In the genomic region with DNA sequence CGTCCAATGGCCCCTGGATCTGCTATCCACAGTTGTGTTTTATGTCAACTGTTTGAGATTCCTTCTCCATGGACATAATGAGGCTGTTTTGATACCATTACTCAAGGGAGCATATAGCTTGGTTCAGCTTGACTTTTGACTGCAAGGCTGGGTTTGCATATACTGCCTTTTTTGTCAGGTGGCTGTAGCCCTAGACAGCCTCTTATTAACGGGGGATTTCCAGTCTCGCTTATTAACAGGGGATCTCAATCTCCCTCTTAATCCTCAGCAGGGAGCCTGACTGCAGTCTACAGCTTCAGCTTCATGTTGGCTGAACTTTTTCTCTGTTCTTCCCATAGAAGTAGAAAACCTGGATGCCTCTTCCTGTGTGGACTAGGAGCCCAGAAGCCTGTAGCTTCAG, we compare ENCODE assay signal across 29 cellular contexts.
DNase-seq lines count a peak whose midpoint lies in the region; ATAC-seq and TF ChIP-seq lines count a peak whose summit lies in the region.
"Had no signal": no experiment of that assay in that cellular context is flagged by ENCODE, and none has a peak within 500 bp of the region (broad histone marks: within the 10 kb centered on the region; RNA-seq: fewer than 3 reads in every experiment).

No MANE protein-coding gene starts in this region.

- no peaks in the 10 kb centered on the region for H3K27me3 Mint-ChIP-seq in endodermal cell (ENCODE audit: insufficient read depth)
- peaks cover 31% of the 10 kb centered on the region for H3K27me3 Mint-ChIP-seq in activated CD4-positive, alpha-beta T cell treated with anti-CD3 and anti-CD28 coated beads, Interleukin-2, amount 10 ng/mL, durations not matched to agents 7 days and 5 days

- H3K36me3 ChIP-seq in BLaER1 treated with 17β-estradiol and CSF1 and Interleukin-3, amounts not matched to agents 10 nM and 100 nM, result no peaks in the 10 kb centered on the region
- H3K36me3 ChIP-seq in endodermal cell (ENCODE audit: control insufficient read depth, insufficient read depth, low read length) (peaks cover 6% of the 10 kb centered on the region), stomach (no peaks in the 10 kb centered on the region)
- H3K36me3 ChIP-seq: BE2C, cardiac muscle cell, heart left ventricle, SJSA1, vagina had no signal

- peaks cover 16 to 42% (median 20%) of the 10 kb centered on the region in 10 experiments for H3K4me1 ChIP-seq in BLaER1 treated with 17β-estradiol and CSF1 and Interleukin-3, amounts not matched to agents 10 nM and 100 nM
- H3K4me1 ChIP-seq in endodermal cell (ENCODE audit: control insufficient read depth, insufficient read depth, low read length), result peaks cover 3% of the 10 kb centered on the region
- H3K4me1 ChIP-seq in stomach, result peaks cover 0 to 17% (median 3%) of the 10 kb centered on the region in 4 donors
- H3K4me1 ChIP-seq: BE2C, heart left ventricle, SJSA1, vagina had no signal

- H3K36me3 Mint-ChIP-seq in endodermal cell (ENCODE audit: low read depth), result peaks cover 23% of the 10 kb centered on the region
- H3K36me3 Mint-ChIP-seq in activated CD4-positive, alpha-beta T cell treated with anti-CD3 and anti-CD28 coated beads, Interleukin-2, amount 10 ng/mL, durations not matched to agents 7 days and 5 days (ENCODE audit: low read depth), result no peaks in the 10 kb centered on the region
- H3K36me3 Mint-ChIP-seq: natural killer cell treated with Interleukin-12 subunit alpha and Interleukin-12 subunit beta and Interleukin-15 and Interleukin-18, amount 100 ng/mL, for 72 hours had no signal

- peak overlapping the region in 6 of 11 experiments; percentile 0 to 32 (median 20); a peak in 5 of 22 replicates for H3K27ac ChIP-seq in BLaER1 treated with 17β-estradiol and CSF1 and Interleukin-3, amounts not matched to agents 10 nM and 100 nM
- H3K27ac ChIP-seq in endodermal cell (ENCODE audit: low read depth, low read length) (no peak overlapping the region), stomach (no peak overlapping the region)
- H3K27ac ChIP-seq: cardiac muscle cell, coronary artery, heart left ventricle, SJSA1, vagina had no signal

- no peak overlapping the region for H3K9ac ChIP-seq in BLaER1 treated with 17β-estradiol and CSF1 and Interleukin-3, amounts not matched to agents 10 nM and 100 nM
- no peak overlapping the region for H3K9ac ChIP-seq in endodermal cell (ENCODE audit: extremely low read depth, low read length, poor library complexity, severe bottlenecking)

- TF ChIP-seq POLR2A in stomach (IDR thresholded peaks at IDR 0.05), result no peak

- intact Hi-C loops in stomach (cut with DNase I; ENCODE audit: low total_unique reads), result no loop called here

- H3K4me3 ChIP-seq in BLaER1 treated with 17β-estradiol and CSF1 and Interleukin-3, amounts not matched to agents 10 nM and 100 nM, result no peak overlapping the region
- H3K4me3 ChIP-seq in endodermal cell (ENCODE audit: low read length) (peak overlapping the region; percentile 30), stomach (no peak overlapping the region)
- H3K4me3 ChIP-seq: cardiac muscle cell, coronary artery, heart left ventricle, mucosa of descending colon, SJSA1, vagina had no signal

- peak overlapping the region; percentile 31 to 71 (median 55); a peak in 21 of 22 replicates for H3K4me2 ChIP-seq in BLaER1 treated with 17β-estradiol and CSF1 and Interleukin-3, amounts not matched to agents 10 nM and 100 nM

- H3K27ac Mint-ChIP-seq in endodermal cell, result no peak overlapping the region
- no peak overlapping the region for H3K27ac Mint-ChIP-seq in activated CD4-positive, alpha-beta T cell treated with anti-CD3 and anti-CD28 coated beads, Interleukin-2, amount 10 ng/mL, durations not matched to agents 7 days and 5 days
- H3K27ac Mint-ChIP-seq: natural killer cell treated with Interleukin-12 subunit alpha and Interleukin-12 subunit beta and Interleukin-15 and Interleukin-18, amount 100 ng/mL, for 72 hours had no signal

- TF ChIP-seq CTCF in endodermal cell (conservative IDR thresholded peaks at IDR 0.05) (no peak), stomach (IDR thresholded peaks at IDR 0.05) (no peak)

- POLR2A ChIA-PET in activated CD4-positive, alpha-beta T cell treated with anti-CD3 and anti-CD28 coated beads, Interleukin-2, amount 10 ng/mL, durations not matched to agents 7 days and 5 days (lab: Charles Lee), result no interaction called here

- ATAC-seq in GM18907 (IDR thresholded peaks at IDR 0.05; ENCODE audit: unreplicated experiment) (peak; percentile 66), HG02885 (IDR thresholded peaks at IDR 0.05; ENCODE audit: poor library complexity, unreplicated experiment) (peak; percentile 38), GM21390 (IDR thresholded peaks at IDR 0.05; ENCODE audit: unreplicated experiment) (no peak)
- ATAC-seq: HCT116; heart left ventricle; natural killer cell treated with Interleukin-12 subunit alpha and Interleukin-12 subunit beta and Interleukin-15 and Interleukin-18, amount 100 ng/mL, for 72 hours had no signal

- TF ChIP-seq EP300 in stomach (IDR thresholded peaks at IDR 0.05), result no peak

- H3K27me3 ChIP-seq in BLaER1 treated with 17β-estradiol and CSF1 and Interleukin-3, amounts not matched to agents 10 nM and 100 nM, result no peaks in the 10 kb centered on the region
- H3K27me3 ChIP-seq in endodermal cell (ENCODE audit: control insufficient read depth, insufficient read depth, low read length, poor library complexity, severe bottlenecking), result no peaks in the 10 kb centered on the region
- H3K27me3 ChIP-seq in stomach, result no peaks in the 10 kb centered on the region
- H3K27me3 ChIP-seq: BE2C, cardiac muscle cell, heart left ventricle, SJSA1, vagina had no signal

- peaks cover 26% of the 10 kb centered on the region for H3K9me3 Mint-ChIP-seq in endodermal cell
- peaks cover 5% of the 10 kb centered on the region for H3K9me3 Mint-ChIP-seq in activated CD4-positive, alpha-beta T cell treated with anti-CD3 and anti-CD28 coated beads, Interleukin-2, amount 10 ng/mL, durations not matched to agents 7 days and 5 days
- H3K9me3 Mint-ChIP-seq: natural killer cell treated with Interleukin-12 subunit alpha and Interleukin-12 subunit beta and Interleukin-15 and Interleukin-18, amount 100 ng/mL, for 72 hours had no signal

- CTCF ChIA-PET in activated CD4-positive, alpha-beta T cell treated with anti-CD3 and anti-CD28 coated beads, Interleukin-2, amount 10 ng/mL, durations not matched to agents 7 days and 5 days (lab: Charles Lee), result interaction anchor here (1.2 kb wide), 1 partner anchor 783 kb away, joined by 4 read pairs; no protein-coding TSS in a partner anchor

- 62% methylated on average over 3 of the region's 3 CpGs; no CpG with 5 or more reads in 1 of the 2 experiments for WGBS in endodermal cell (ENCODE audit: insufficient coverage in 1 of 2, insufficient read length in 1 of 2), 2 experiments
- 73 to 94% (median 80%) methylated on average over 3 of the region's 3 CpGs for WGBS in stomach, 5 donors

- peaks cover 4 to 13% (median 6%) of the 10 kb centered on the region in 11 experiments; a peak in 19 of 22 replicates for H3K9me3 ChIP-seq in BLaER1 treated with 17β-estradiol and CSF1 and Interleukin-3, amounts not matched to agents 10 nM and 100 nM (replicated peaks in 1 of 11)
- peaks cover 33% of the 10 kb centered on the region for H3K9me3 ChIP-seq in endodermal cell (ENCODE audit: control insufficient read depth, low read length)
- H3K9me3 ChIP-seq in stomach, result peaks cover 0 to 5% (median 2%) of the 10 kb centered on the region in 4 donors
- H3K9me3 ChIP-seq: BE2C, mucosa of descending colon, vagina had no signal

- H4K20me1 ChIP-seq in BLaER1 treated with 17β-estradiol and CSF1 and Interleukin-3, amounts not matched to agents 10 nM and 100 nM, result no peaks in the 10 kb centered on the region

- no peak for DNase-seq in endodermal cell
- DNase-seq in activated CD4-positive, alpha-beta T cell treated with anti-CD3 and anti-CD28 coated beads, Interleukin-2, amount 10 ng/mL, durations not matched to agents 7 days and 5 days, result no peak
- DNase-seq in stomach, result no peak
- no peak for DNase-seq in superior temporal gyrus (ENCODE audit: extremely low spot score)
- DNase-seq: activated CD4-positive, alpha-beta T cell treated with anti-CD3 and anti-CD28 coated beads, Interleukin-2, amount 50 U/mL, for 4 hours; activated CD4-positive, CD25-positive, alpha-beta regulatory T cell; activated naive CD4-positive, alpha-beta T cell treated with anti-CD3 and anti-CD28 coated beads, Interleukin-2, amount 50 U/mL, for 16 hours; aorta; BE2C; DMS53; effector memory CD4-positive, alpha-beta T cell; heart left ventricle; IMR-90; kidney; NCI-H1092; NCI-H187 treated with DMSO at 0.1 percent for 48 hours; NCI-H526 treated with DMSO at 0.1 percent for 48 hours; stimulated activated naive CD4-positive, alpha-beta T cell treated with Interleukin-2 at 50 U/mL for 16 hours had no signal

- H3K4me1 Mint-ChIP-seq in endodermal cell, result peaks cover 34% of the 10 kb centered on the region
- H3K4me1 Mint-ChIP-seq in activated CD4-positive, alpha-beta T cell treated with anti-CD3 and anti-CD28 coated beads, Interleukin-2, amount 10 ng/mL, durations not matched to agents 7 days and 5 days, result no peaks in the 10 kb centered on the region

- no peak overlapping the region for H3K4me3 Mint-ChIP-seq in endodermal cell
- no peak overlapping the region for H3K4me3 Mint-ChIP-seq in activated CD4-positive, alpha-beta T cell treated with anti-CD3 and anti-CD28 coated beads, Interleukin-2, amount 10 ng/mL, durations not matched to agents 7 days and 5 days
- H3K4me3 Mint-ChIP-seq: natural killer cell treated with Interleukin-12 subunit alpha and Interleukin-12 subunit beta and Interleukin-15 and Interleukin-18, amount 100 ng/mL, for 72 hours had no signal

Comparison
In these comparisons a context has a peak if more than half of its experiments do, and no peak if none do; other contexts are left out.
1. H3K27ac ChIP-seq: peak in BLaER1 treated with 17β-estradiol and CSF1 and Interleukin-3, amounts not matched to agents 10 nM and 100 nM (6 of 11); none in endodermal cell (single experiment) and stomach (0 of 5).